In genomic region chr12:102873077-102873476, GRCh38 we compare ENCODE assay signal across 21 cellular contexts. TPM values are rescaled to one million over a fixed set of nuclear protein-coding genes. Genes with fewer than 3 reads are reported as not detected.
DNase-seq lines count a peak whose midpoint lies in the region; ATAC-seq lines count a peak whose summit lies in the region.
"Had no signal": no experiment of that assay in that cellular context is flagged by ENCODE, and none has a peak within 500 bp of the region (broad histone marks: within the 10 kb centered on the region; RNA-seq: fewer than 3 reads in every experiment).

No MANE protein-coding gene starts in this region.

- H3K4me1 ChIP-seq in HAP-1 = no peaks in the 10 kb centered on the region
- H3K4me1 ChIP-seq: Peyer's patch, SJSA1 had no signal

- DNase-seq in EL (peak; percentile 35), M059J (ENCODE audit: low read depth) (peak; percentile 22), kidney tubule cell (ENCODE audit: low spot score) (peak; percentile 37), HCEC 1CT (no peak), dedifferentiated amniotic fluid mesenchymal stem cell (ENCODE audit: extremely low spot score) (no peak), HAP-1 (ENCODE audit: low spot score in 2 of 2) (no peak)
- DNase-seq: C1 segment of cervical spinal cord; CD8-positive, alpha-beta memory T cell; GM23248; H9; MV-4-11; NCI-H1105 treated with DMSO at 0.1 percent for 48 hours; NCI-H2029 treated with DMSO at 0.1 percent for 48 hours; NCI-H226; NCI-H524; NCI-H82; Peyer's patch had no signal

- H3K27me3 ChIP-seq in HAP-1 (ENCODE audit: low read depth) = no peaks in the 10 kb centered on the region
- H3K27me3 ChIP-seq: Peyer's patch, SJSA1 had no signal

- no peaks in the 10 kb centered on the region for H3K9me3 ChIP-seq in HAP-1
- H3K9me3 ChIP-seq: Peyer's patch, SJSA1 had no signal

- in situ Hi-C loops in HAP-1 (cut with MboI; ENCODE audit: low sequenced_read_pairs) = no loop called here

- no peaks in the 10 kb centered on the region for H3K36me3 ChIP-seq in HAP-1 (replicated peaks)
- H3K36me3 ChIP-seq: Peyer's patch, SJSA1 had no signal

- ATAC-seq in GM19397 (IDR thresholded peaks at IDR 0.05; ENCODE audit: unreplicated experiment) = no peak
- ATAC-seq: Right ventricle myocardium inferior had no signal

- no peak overlapping the region for H3K4me3 ChIP-seq in HAP-1
- H3K4me3 ChIP-seq: GM23248, Peyer's patch, SJSA1 had no signal

RNA-seq across cellular contexts. Expression of gene PAH, which starts 44.0 kb away (rescaled TPM):
- not detected in 2 replicates for total RNA-seq in M059J (2014; rRNA removed; shearing (Covaris generic))
- total RNA-seq: GM23248, HT-29, Peyer's patch, Right ventricle myocardium inferior, SJSA1 had no signal

Comparison
In these comparisons a context has a peak if more than half of its experiments do, and no peak if none do; other contexts are left out.
1. DNase-seq: peak in EL (single experiment), M059J (single experiment) and kidney tubule cell (single experiment); none in HCEC 1CT (single experiment), dedifferentiated amniotic fluid mesenchymal stem cell (single experiment) and HAP-1 (0 of 2).